ENCODE assay signal across 1 cellular context in the genomic region with DNA sequence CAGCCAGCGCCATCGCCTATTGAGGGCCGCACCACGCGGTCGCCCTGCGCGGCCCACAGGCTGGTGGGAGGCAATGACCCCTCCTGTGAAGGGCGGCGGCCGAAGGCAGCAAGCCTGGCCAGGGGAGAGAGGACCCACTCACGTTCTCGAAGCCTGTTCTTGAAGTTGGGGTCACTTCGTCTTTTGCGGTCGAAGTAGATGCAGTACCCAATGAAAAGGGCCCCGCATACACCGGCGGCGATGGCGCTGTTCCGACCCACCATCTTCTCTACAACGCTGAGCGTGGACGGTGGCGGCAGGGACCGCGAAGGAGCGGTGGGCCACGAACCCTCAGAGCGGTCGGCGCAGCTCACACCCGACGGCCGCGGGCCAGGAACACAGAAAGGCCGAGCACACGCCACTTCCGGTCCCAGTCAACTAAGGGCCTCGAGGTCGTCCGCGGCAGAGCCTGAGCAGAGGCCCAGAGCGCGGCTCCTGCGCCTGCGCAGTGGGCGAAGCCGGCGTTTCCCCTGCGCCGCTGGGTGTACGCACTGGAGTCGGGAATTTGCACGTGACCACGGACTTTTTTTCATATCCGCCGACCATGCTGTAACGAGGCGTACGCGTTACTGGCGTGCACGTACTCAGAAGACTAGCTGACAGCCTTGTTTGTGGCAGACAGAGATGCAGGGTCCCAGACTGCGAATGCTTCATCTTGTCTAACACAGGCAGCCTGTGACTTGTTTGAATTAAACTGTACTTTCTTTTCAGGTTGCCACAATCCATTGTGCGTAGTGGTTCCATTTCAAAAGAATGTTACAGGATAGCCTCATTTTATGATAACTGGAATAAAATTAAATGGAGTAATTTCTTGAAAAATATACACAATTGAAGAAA.
TF ChIP-seq lines count a peak whose summit lies in the region.

A gene (minus strand): TSS at position 385 of the 876 bp plus-strand sequence. CDS start 122 bp downstream, at position 263.

TF ChIP-seq in GM12878, 131 proteins besides CTCF, POLR2A, EP300 and RAD21 (continued from another document and continues in another):
- TF ChIP-seq, protein P1, sequence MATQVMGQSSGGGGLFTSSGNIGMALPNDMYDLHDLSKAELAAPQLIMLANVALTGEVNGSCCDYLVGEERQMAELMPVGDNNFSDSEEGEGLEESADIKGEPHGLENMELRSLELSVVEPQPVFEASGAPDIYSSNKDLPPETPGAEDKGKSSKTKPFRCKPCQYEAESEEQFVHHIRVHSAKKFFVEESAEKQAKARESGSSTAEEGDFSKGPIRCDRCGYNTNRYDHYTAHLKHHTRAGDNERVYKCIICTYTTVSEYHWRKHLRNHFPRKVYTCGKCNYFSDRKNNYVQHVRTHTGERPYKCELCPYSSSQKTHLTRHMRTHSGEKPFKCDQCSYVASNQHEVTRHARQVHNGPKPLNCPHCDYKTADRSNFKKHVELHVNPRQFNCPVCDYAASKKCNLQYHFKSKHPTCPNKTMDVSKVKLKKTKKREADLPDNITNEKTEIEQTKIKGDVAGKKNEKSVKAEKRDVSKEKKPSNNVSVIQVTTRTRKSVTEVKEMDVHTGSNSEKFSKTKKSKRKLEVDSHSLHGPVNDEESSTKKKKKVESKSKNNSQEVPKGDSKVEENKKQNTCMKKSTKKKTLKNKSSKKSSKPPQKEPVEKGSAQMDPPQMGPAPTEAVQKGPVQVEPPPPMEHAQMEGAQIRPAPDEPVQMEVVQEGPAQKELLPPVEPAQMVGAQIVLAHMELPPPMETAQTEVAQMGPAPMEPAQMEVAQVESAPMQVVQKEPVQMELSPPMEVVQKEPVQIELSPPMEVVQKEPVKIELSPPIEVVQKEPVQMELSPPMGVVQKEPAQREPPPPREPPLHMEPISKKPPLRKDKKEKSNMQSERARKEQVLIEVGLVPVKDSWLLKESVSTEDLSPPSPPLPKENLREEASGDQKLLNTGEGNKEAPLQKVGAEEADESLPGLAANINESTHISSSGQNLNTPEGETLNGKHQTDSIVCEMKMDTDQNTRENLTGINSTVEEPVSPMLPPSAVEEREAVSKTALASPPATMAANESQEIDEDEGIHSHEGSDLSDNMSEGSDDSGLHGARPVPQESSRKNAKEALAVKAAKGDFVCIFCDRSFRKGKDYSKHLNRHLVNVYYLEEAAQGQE (IDR thresholded peaks at IDR 0.05; ENCODE audit: low read depth, low read length) = no peak
- TF ChIP-seq, protein P2, sequence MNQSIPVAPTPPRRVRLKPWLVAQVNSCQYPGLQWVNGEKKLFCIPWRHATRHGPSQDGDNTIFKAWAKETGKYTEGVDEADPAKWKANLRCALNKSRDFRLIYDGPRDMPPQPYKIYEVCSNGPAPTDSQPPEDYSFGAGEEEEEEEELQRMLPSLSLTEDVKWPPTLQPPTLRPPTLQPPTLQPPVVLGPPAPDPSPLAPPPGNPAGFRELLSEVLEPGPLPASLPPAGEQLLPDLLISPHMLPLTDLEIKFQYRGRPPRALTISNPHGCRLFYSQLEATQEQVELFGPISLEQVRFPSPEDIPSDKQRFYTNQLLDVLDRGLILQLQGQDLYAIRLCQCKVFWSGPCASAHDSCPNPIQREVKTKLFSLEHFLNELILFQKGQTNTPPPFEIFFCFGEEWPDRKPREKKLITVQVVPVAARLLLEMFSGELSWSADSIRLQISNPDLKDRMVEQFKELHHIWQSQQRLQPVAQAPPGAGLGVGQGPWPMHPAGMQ (IDR thresholded peaks at IDR 0.05; ENCODE audit: borderline replicate concordance) = peak; percentile 18; the same call in 1 of the 2 replicates
- TF ChIP-seq ZSCAN29 (IDR thresholded peaks at IDR 0.05) = no peak
- TF ChIP-seq, protein P3, sequence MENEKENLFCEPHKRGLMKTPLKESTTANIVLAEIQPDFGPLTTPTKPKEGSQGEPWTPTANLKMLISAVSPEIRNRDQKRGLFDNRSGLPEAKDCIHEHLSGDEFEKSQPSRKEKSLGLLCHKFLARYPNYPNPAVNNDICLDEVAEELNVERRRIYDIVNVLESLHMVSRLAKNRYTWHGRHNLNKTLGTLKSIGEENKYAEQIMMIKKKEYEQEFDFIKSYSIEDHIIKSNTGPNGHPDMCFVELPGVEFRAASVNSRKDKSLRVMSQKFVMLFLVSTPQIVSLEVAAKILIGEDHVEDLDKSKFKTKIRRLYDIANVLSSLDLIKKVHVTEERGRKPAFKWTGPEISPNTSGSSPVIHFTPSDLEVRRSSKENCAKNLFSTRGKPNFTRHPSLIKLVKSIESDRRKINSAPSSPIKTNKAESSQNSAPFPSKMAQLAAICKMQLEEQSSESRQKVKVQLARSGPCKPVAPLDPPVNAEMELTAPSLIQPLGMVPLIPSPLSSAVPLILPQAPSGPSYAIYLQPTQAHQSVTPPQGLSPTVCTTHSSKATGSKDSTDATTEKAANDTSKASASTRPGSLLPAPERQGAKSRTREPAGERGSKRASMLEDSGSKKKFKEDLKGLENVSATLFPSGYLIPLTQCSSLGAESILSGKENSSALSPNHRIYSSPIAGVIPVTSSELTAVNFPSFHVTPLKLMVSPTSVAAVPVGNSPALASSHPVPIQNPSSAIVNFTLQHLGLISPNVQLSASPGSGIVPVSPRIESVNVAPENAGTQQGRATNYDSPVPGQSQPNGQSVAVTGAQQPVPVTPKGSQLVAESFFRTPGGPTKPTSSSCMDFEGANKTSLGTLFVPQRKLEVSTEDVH (IDR thresholded peaks at IDR 0.05; ENCODE audit: low read depth, partially characterized antibody) = no peak
- no peak for TF ChIP-seq JUND (IDR thresholded peaks at IDR 0.05; ENCODE audit: low read depth, low read length)
- peak; percentile 91 for TF ChIP-seq RAD51 (IDR thresholded peaks at IDR 0.05)
- TF ChIP-seq SIX5 (IDR thresholded peaks at IDR 0.05; ENCODE audit: low read depth, low read length, severe bottlenecking) = peak; percentile 32
- 0 out of 2 replicates have a peak, but pooled peaks have one; percentile 51 for TF ChIP-seq RB1 (IDR thresholded peaks at IDR 0.05; ENCODE audit: borderline replicate concordance)
- peak; percentile 48; the same call in 1 of the 2 replicates for TF ChIP-seq DPF2 (IDR thresholded peaks at IDR 0.05)
- TF ChIP-seq ZNF217 (IDR thresholded peaks at IDR 0.05) = no peak
- TF ChIP-seq, protein P4, sequence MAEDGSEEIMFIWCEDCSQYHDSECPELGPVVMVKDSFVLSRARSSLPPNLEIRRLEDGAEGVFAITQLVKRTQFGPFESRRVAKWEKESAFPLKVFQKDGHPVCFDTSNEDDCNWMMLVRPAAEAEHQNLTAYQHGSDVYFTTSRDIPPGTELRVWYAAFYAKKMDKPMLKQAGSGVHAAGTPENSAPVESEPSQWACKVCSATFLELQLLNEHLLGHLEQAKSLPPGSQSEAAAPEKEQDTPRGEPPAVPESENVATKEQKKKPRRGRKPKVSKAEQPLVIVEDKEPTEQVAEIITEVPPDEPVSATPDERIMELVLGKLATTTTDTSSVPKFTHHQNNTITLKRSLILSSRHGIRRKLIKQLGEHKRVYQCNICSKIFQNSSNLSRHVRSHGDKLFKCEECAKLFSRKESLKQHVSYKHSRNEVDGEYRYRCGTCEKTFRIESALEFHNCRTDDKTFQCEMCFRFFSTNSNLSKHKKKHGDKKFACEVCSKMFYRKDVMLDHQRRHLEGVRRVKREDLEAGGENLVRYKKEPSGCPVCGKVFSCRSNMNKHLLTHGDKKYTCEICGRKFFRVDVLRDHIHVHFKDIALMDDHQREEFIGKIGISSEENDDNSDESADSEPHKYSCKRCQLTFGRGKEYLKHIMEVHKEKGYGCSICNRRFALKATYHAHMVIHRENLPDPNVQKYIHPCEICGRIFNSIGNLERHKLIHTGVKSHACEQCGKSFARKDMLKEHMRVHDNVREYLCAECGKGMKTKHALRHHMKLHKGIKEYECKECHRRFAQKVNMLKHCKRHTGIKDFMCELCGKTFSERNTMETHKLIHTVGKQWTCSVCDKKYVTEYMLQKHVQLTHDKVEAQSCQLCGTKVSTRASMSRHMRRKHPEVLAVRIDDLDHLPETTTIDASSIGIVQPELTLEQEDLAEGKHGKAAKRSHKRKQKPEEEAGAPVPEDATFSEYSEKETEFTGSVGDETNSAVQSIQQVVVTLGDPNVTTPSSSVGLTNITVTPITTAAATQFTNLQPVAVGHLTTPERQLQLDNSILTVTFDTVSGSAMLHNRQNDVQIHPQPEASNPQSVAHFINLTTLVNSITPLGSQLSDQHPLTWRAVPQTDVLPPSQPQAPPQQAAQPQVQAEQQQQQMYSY (CRISPR knock-in tag; IDR thresholded peaks at IDR 0.05) = no peak
- TF ChIP-seq EZH2 (IDR thresholded peaks at IDR 0.05; ENCODE audit: borderline replicate concordance, control insufficient read depth, low read depth, low read length) = no peak
- TF ChIP-seq KLF5 (IDR thresholded peaks at IDR 0.05; ENCODE audit: partially characterized antibody) = no peak
- TF ChIP-seq CREB1 (IDR thresholded peaks at IDR 0.05; ENCODE audit: low read depth) = peak; percentile 87
- peak; percentile 78; the same call in 1 of the 2 replicates for TF ChIP-seq GATAD2B (conservative IDR thresholded peaks at IDR 0.05; ENCODE audit: low read depth)
- TF ChIP-seq TCF7 (IDR thresholded peaks at IDR 0.05; ENCODE audit: borderline replicate concordance) = no peak
- no peak for TF ChIP-seq ASH2L (IDR thresholded peaks at IDR 0.05; ENCODE audit: borderline replicate concordance, low read depth)
- no peak for TF ChIP-seq ZNF274 (IDR thresholded peaks at IDR 0.05; ENCODE audit: insufficient read depth, insufficient read length)
- no peak for TF ChIP-seq ZZZ3 (IDR thresholded peaks at IDR 0.05; ENCODE audit: control insufficient read depth, insufficient read length, low read depth)
- TF ChIP-seq, protein P5, sequence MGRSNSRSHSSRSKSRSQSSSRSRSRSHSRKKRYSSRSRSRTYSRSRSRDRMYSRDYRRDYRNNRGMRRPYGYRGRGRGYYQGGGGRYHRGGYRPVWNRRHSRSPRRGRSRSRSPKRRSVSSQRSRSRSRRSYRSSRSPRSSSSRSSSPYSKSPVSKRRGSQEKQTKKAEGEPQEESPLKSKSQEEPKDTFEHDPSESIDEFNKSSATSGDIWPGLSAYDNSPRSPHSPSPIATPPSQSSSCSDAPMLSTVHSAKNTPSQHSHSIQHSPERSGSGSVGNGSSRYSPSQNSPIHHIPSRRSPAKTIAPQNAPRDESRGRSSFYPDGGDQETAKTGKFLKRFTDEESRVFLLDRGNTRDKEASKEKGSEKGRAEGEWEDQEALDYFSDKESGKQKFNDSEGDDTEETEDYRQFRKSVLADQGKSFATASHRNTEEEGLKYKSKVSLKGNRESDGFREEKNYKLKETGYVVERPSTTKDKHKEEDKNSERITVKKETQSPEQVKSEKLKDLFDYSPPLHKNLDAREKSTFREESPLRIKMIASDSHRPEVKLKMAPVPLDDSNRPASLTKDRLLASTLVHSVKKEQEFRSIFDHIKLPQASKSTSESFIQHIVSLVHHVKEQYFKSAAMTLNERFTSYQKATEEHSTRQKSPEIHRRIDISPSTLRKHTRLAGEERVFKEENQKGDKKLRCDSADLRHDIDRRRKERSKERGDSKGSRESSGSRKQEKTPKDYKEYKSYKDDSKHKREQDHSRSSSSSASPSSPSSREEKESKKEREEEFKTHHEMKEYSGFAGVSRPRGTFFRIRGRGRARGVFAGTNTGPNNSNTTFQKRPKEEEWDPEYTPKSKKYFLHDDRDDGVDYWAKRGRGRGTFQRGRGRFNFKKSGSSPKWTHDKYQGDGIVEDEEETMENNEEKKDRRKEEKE (IDR thresholded peaks at IDR 0.05) = 0 out of 2 replicates have a peak, but pooled peaks have one; percentile 2
- peak; percentile 87; the same call in 1 of the 2 replicates for TF ChIP-seq ZNF207 (IDR thresholded peaks at IDR 0.05; ENCODE audit: borderline replicate concordance)
- TF ChIP-seq HCFC1 (IDR thresholded peaks at IDR 0.05; ENCODE audit: low read length) = peak; percentile 64
- TF ChIP-seq RCOR1 (conservative IDR thresholded peaks at IDR 0.05; ENCODE audit: low read depth, low read length) = no peak
- TF ChIP-seq NR2C2 (IDR thresholded peaks at IDR 0.05; ENCODE audit: borderline replicate concordance, control insufficient read depth, insufficient read length, low read depth) = no peak
- peak; percentile 84 for TF ChIP-seq GABPA (IDR thresholded peaks at IDR 0.05; ENCODE audit: low read depth)
- no peak for TF ChIP-seq HDAC6 (IDR thresholded peaks at IDR 0.05; ENCODE audit: unreplicated experiment)
- TF ChIP-seq IKZF1 (conservative IDR thresholded peaks at IDR 0.05) = peak; percentile 99
- TF ChIP-seq EGR1 (IDR thresholded peaks at IDR 0.05; ENCODE audit: borderline replicate concordance in 1 of 2, low read depth in 2 of 2, low read length in 2 of 2) = peak in 1 of 2 experiments; percentile 82; a peak in 2 of 3 replicates
- TF ChIP-seq SMAD5 (IDR thresholded peaks at IDR 0.05; ENCODE audit: low read depth) = peak; percentile 95
- TF ChIP-seq LARP7 (IDR thresholded peaks at IDR 0.05) = no peak; the same call in 1 of the 2 replicates
- TF ChIP-seq NR2C1 (IDR thresholded peaks at IDR 0.05) = peak; percentile 41; the same call in 1 of the 2 replicates
- peak; percentile 99 for TF ChIP-seq BHLHE40 (IDR thresholded peaks at IDR 0.05; ENCODE audit: borderline replicate concordance in 1 of 2, low read depth in 2 of 2, low read length in 1 of 2)
- TF ChIP-seq ZNF24 (IDR thresholded peaks at IDR 0.05) = no peak
- TF ChIP-seq PAX5 (IDR thresholded peaks at IDR 0.05; ENCODE audit: borderline replicate concordance, low read depth, low read length) = peak; percentile 55; the same call in 1 of the 2 replicates
- TF ChIP-seq, protein P6, sequence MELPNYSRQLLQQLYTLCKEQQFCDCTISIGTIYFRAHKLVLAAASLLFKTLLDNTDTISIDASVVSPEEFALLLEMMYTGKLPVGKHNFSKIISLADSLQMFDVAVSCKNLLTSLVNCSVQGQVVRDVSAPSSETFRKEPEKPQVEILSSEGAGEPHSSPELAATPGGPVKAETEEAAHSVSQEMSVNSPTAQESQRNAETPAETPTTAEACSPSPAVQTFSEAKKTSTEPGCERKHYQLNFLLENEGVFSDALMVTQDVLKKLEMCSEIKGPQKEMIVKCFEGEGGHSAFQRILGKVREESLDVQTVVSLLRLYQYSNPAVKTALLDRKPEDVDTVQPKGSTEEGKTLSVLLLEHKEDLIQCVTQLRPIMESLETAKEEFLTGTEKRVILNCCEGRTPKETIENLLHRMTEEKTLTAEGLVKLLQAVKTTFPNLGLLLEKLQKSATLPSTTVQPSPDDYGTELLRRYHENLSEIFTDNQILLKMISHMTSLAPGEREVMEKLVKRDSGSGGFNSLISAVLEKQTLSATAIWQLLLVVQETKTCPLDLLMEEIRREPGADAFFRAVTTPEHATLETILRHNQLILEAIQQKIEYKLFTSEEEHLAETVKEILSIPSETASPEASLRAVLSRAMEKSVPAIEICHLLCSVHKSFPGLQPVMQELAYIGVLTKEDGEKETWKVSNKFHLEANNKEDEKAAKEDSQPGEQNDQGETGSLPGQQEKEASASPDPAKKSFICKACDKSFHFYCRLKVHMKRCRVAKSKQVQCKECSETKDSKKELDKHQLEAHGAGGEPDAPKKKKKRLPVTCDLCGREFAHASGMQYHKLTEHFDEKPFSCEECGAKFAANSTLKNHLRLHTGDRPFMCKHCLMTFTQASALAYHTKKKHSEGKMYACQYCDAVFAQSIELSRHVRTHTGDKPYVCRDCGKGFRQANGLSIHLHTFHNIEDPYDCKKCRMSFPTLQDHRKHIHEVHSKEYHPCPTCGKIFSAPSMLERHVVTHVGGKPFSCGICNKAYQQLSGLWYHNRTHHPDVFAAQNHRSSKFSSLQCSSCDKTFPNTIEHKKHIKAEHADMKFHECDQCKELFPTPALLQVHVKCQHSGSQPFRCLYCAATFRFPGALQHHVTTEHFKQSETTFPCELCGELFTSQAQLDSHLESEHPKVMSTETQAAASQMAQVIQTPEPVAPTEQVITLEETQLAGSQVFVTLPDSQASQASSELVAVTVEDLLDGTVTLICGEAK (IDR thresholded peaks at IDR 0.05; ENCODE audit: borderline replicate concordance) = peak; percentile 82
- no peak for TF ChIP-seq CBX5 (IDR thresholded peaks at IDR 0.05; ENCODE audit: low read depth)
- TF ChIP-seq RBBP5 (conservative IDR thresholded peaks at IDR 0.05) = no peak
- TF ChIP-seq EED (IDR thresholded peaks at IDR 0.05; ENCODE audit: low read depth) = peak; percentile 85
